1 cellular context compared by ENCODE assay signal in the genomic region with DNA sequence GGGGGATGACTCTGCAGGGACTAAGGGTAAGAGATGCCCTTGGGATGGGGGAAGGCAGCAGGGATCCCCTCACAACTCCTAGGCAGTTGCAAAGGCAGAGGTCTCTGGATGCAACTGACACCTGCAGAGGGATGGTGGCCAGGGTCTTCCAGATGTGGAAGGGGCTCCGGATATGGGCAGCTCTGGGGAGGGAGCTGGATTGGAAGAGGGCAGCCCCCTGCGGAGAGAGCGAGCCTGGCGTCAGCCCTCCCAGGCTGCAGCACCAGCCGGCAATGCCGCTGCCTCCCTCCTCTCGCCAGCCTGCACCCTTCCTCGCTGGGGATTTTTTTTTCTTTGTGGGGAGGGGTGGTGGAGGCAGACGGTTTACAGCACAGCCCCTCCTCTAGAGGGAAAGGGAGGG.
A peak's percentile ranks its signal among the peaks of the same experiment; 100 is the strongest.
TF ChIP-seq lines count a peak whose summit lies in the region.

No MANE protein-coding gene starts in this region.

TF ChIP-seq in H1, 55 proteins besides CTCF, POLR2A, EP300 and RAD21:
- TF ChIP-seq ASH2L (IDR thresholded peaks at IDR 0.05; ENCODE audit: low read length) = peak; percentile 46
- no peak for TF ChIP-seq CHD2 (IDR thresholded peaks at IDR 0.05; ENCODE audit: low read length)
- peak; percentile 87 for TF ChIP-seq CTBP2 (IDR thresholded peaks at IDR 0.05; ENCODE audit: borderline replicate concordance, insufficient read depth, insufficient read length, low read length)
- no peak for TF ChIP-seq KDM1A (IDR thresholded peaks at IDR 0.05; ENCODE audit: borderline replicate concordance, low read length)
